Comparison of ENCODE assay signal across 15 cellular contexts in the genomic region with DNA sequence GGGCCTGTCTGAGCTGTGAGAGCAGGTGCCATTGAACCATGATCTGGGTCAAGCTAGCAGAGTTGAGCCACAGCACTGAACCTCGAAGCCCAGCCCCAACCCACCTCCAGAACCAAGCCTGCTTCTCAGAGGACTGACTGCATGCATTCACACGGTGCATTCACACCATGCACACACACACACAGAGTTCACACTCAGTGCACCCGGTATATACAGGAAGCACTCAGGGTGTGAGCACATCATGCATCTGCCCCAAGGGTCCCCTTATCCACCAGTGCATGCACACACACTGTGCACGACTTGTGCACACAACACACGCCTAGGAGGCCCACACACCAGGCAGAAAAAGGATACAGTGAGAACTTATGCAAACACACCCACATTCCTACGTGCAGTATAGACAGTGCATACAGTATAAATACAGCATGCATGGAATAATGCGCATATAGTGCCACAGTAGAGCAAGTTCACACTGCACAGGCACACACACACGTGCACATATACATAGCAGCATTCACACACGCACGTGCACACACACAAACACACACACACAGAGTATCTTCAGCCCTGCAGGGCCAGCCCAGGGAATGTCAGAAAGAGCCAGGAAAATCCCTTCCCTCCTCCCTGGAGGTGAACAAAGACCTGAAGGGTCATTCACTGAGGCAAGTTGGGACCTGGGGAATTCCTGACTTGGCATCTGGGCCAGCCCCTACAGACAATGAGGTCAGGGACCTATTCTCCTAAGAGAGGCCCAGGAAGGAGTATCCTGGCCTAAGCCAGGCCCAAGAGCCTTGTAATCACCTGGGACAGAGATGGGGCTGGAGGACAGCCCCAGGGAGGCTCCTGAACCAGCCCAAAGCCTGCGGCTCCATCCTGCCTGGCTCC. TPM values are rescaled to one million over a fixed set of nuclear protein-coding genes. Genes with fewer than 3 reads are reported as not detected.
DNase-seq lines count a peak whose midpoint lies in the region; ATAC-seq, FAIRE-seq and TF ChIP-seq lines count a peak whose summit lies in the region.
"Had no signal": no experiment of that assay in that cellular context is flagged by ENCODE, and none has a peak within 500 bp of the region (broad histone marks: within the 10 kb centered on the region; RNA-seq: fewer than 3 reads in every experiment).

No MANE protein-coding gene starts in this region.

- CTCF ChIA-PET in HepG2 (lab: Yijun Ruan, JAX; ENCODE audit: low intra/inter-chr PET ratio, low total read pairs) = no interaction called here
- CTCF ChIA-PET in mammary epithelial cell (lab: Charles Lee; ENCODE audit: low non-redundant PET) = no interaction called here
- CTCF ChIA-PET in naive thymus-derived CD4-positive, alpha-beta T cell (lab: Charles Lee) = no interaction called here

- TF ChIP-seq EP300 in HepG2 (IDR thresholded peaks at IDR 0.05; ENCODE audit: low read depth in 2 of 2, low read length in 2 of 2) (no peak), HepG2 (CRISPR knock-in tag; IDR thresholded peaks at IDR 0.05; ENCODE audit: borderline replicate concordance) (no peak)

- no peak overlapping the region for H2AFZ ChIP-seq in HepG2 (ENCODE audit: low read length)
- no peak overlapping the region for H2AFZ ChIP-seq in mammary epithelial cell (ENCODE audit: low read depth, low read length)

- no peak overlapping the region for H3K27ac ChIP-seq in HepG2 (ENCODE audit: extremely low read length, insufficient read depth, low read length)
- no peak overlapping the region for H3K27ac ChIP-seq in right lobe of liver
- no peak overlapping the region for H3K27ac ChIP-seq in mammary epithelial cell (ENCODE audit: insufficient read depth, low read depth, low read length)
- H3K27ac ChIP-seq in naive thymus-derived CD4-positive, alpha-beta T cell (ENCODE audit: low read depth, low read length) = no peak overlapping the region
- H3K27ac ChIP-seq: SJCRH30 had no signal

- H3K4me2 ChIP-seq in HepG2 (ENCODE audit: low read depth, low read length) (peak overlapping the region; percentile 40), mammary epithelial cell (ENCODE audit: insufficient read depth, low read depth, low read length) (no peak overlapping the region)

- H3K27me3 ChIP-seq in HepG2 (ENCODE audit: control insufficient read depth in 1 of 2, insufficient read depth in 2 of 2, low read length in 2 of 2) (peaks cover 1 to 5% of the 10 kb centered on the region in 2 experiments; a peak in 1 of 5 replicates), right lobe of liver (no peaks in the 10 kb centered on the region), mammary epithelial cell (ENCODE audit: insufficient read depth, low read length) (no peaks in the 10 kb centered on the region)
- H3K27me3 ChIP-seq in naive thymus-derived CD4-positive, alpha-beta T cell (ENCODE audit: control insufficient read depth in 2 of 2, insufficient read depth in 2 of 2, low read length in 2 of 2) = no peaks in the 10 kb centered on the region

- DNase-seq in HepG2 (ENCODE audit: low spot score) (peak; percentile 9), right lobe of liver (no peak), mammary epithelial cell (peak; percentile 64), urothelium cell line (ENCODE audit: low spot score) (no peak), mucosa of gallbladder (ENCODE audit: low spot score) (no peak), DMS79 (lab: John Stamatoyannopoulos, UW) (no peak)
- DNase-seq in naive thymus-derived CD4-positive, alpha-beta T cell = no peak
- DNase-seq: NCI-H1105 treated with DMSO at 0.1 percent for 48 hours; NCI-H446; NK-92 treated with Interleukin-12 subunit alpha and Interleukin-12 subunit beta, amount 100 ng/mL, for 24 hours; SJCRH30; SW 1271 had no signal

- TF ChIP-seq POLR2A in HepG2 (IDR thresholded peaks at IDR 0.05; ENCODE audit: insufficient read depth in 1 of 2, low read depth in 2 of 2, low read length in 2 of 2) (no peak), right lobe of liver (IDR thresholded peaks at IDR 0.05) (no peak)

- no TSS peak for BruUV-seq in HepG2 (replicated peaks; lab: Mats Ljungman, UMichigan)
- no TSS peak for BruUV-seq in mammary epithelial cell (replicated peaks; lab: Mats Ljungman, UMichigan)

- H3K9me3 ChIP-seq in HepG2 (ENCODE audit: low read length) (no peaks in the 10 kb centered on the region), right lobe of liver (no peaks in the 10 kb centered on the region), mammary epithelial cell (replicated peaks; ENCODE audit: insufficient read depth, low read length) (no peaks in the 10 kb centered on the region)
- H3K9me3 ChIP-seq in naive thymus-derived CD4-positive, alpha-beta T cell (ENCODE audit: control insufficient read depth in 2 of 3, low read length in 3 of 3) = no peaks in the 10 kb centered on the region

- H3K4me3 Mint-ChIP-seq in naive thymus-derived CD4-positive, alpha-beta T cell = no peak overlapping the region
- H3K4me3 Mint-ChIP-seq: CD14-positive monocyte had no signal

- POLR2A ChIA-PET in HepG2 (lab: Yijun Ruan, JAX) = no interaction called here
- POLR2A ChIA-PET in naive thymus-derived CD4-positive, alpha-beta T cell (lab: Charles Lee) = interaction anchor here (1.1 kb wide), 1 partner anchor 21 kb away, joined by 3 read pairs; no protein-coding TSS in a partner anchor

- H3K27me3 Mint-ChIP-seq in naive thymus-derived CD4-positive, alpha-beta T cell = peaks cover 8 to 16% (median 13%) of the 10 kb centered on the region in 5 donors

- in situ Hi-C loops in HepG2 (cut with HindIII; ENCODE audit: extremely low pct_ligation_motif_present, low pct_unique_long_range_greater_than_20kb) (no loop called here), mammary epithelial cell (cut with MboI; ENCODE audit: low sequenced_read_pairs in 2 of 2) (no loop called here)

- H3K36me3 Mint-ChIP-seq in naive thymus-derived CD4-positive, alpha-beta T cell = no peaks in the 10 kb centered on the region
- H3K36me3 Mint-ChIP-seq: CD14-positive monocyte had no signal

- no peaks in the 10 kb centered on the region for H4K20me1 ChIP-seq in HepG2 (ENCODE audit: insufficient read depth, low read length)
- H4K20me1 ChIP-seq in mammary epithelial cell (ENCODE audit: insufficient read depth, low read length) = no peaks in the 10 kb centered on the region

- FAIRE-seq in HepG2 (lab: Jason Lieb, UNC) = no peak
- FAIRE-seq in urothelium cell line (lab: Jason Lieb, UNC) = peak; percentile 69

- H3K9me3 Mint-ChIP-seq in naive thymus-derived CD4-positive, alpha-beta T cell = no peaks in the 10 kb centered on the region

- TF ChIP-seq RAD21 in HepG2 (CRISPR knock-in tag; IDR thresholded peaks at IDR 0.05) = no peak

- H3K9ac ChIP-seq in HepG2 (ENCODE audit: insufficient read depth, low read depth, low read length) (no peak overlapping the region), mammary epithelial cell (ENCODE audit: insufficient read depth, low read length) (no peak overlapping the region)

- 0 out of 2 replicates have a peak, but pooled peaks have one; percentile 3 for TF ChIP-seq CTCF in HepG2 (CRISPR knock-in tag; IDR thresholded peaks at IDR 0.05)
- TF ChIP-seq CTCF in right lobe of liver (IDR thresholded peaks at IDR 0.05) = no peak
- TF ChIP-seq CTCF in mammary epithelial cell (conservative IDR thresholded peaks at IDR 0.05 in 1 of 2, IDR thresholded peaks at IDR 0.05 in 1 of 2; ENCODE audit: extremely low read depth in 1 of 2, insufficient read depth in 1 of 2, low read depth in 1 of 2, low read length in 2 of 2) = no peak

- dilution Hi-C loops in mammary epithelial cell (cut with HindIII; ENCODE audit: low sequenced_read_pairs) = loop anchor here (5.0 kb wide), 1 partner anchor 57 kb away; no protein-coding TSS in a partner anchor

- H3K79me2 ChIP-seq in HepG2 (ENCODE audit: insufficient read depth, low read length) (no peaks in the 10 kb centered on the region), mammary epithelial cell (ENCODE audit: insufficient read depth, low read length) (no peaks in the 10 kb centered on the region)

- H3K4me1 ChIP-seq in HepG2 (ENCODE audit: insufficient read depth, low read length) (peaks cover 28% of the 10 kb centered on the region), right lobe of liver (no peaks in the 10 kb centered on the region), mammary epithelial cell (ENCODE audit: insufficient read depth, low read length) (peaks cover 11% of the 10 kb centered on the region)
- H3K4me1 ChIP-seq in naive thymus-derived CD4-positive, alpha-beta T cell (ENCODE audit: control insufficient read depth in 2 of 2, insufficient read depth in 2 of 2, low read length in 2 of 2) = no peaks in the 10 kb centered on the region
- H3K4me1 ChIP-seq: SJCRH30 had no signal

- H3K36me3 ChIP-seq in HepG2 (replicated peaks in 1 of 2; ENCODE audit: control insufficient read depth in 1 of 2, insufficient read depth in 2 of 2, low read length in 2 of 2) = no peaks in the 10 kb centered on the region
- no peaks in the 10 kb centered on the region for H3K36me3 ChIP-seq in right lobe of liver
- no peaks in the 10 kb centered on the region for H3K36me3 ChIP-seq in mammary epithelial cell (ENCODE audit: insufficient read depth, low read length)
- no peaks in the 10 kb centered on the region for H3K36me3 ChIP-seq in naive thymus-derived CD4-positive, alpha-beta T cell (ENCODE audit: control insufficient read depth in 2 of 3, insufficient read depth in 3 of 3, low read length in 3 of 3)
- H3K36me3 ChIP-seq: SJCRH30 had no signal

- intact Hi-C loops in HepG2 (cut with micrococcal nuclease; ENCODE audit: unreplicated experiment) = loop anchor here (5.0 kb wide), 1 partner anchor 38 kb away; no protein-coding TSS in a partner anchor
- intact Hi-C loops in right lobe of liver (cut with DNase I) = no loop called here
- intact Hi-C loops in mammary epithelial cell (cut with micrococcal nuclease) = no loop called here
- intact Hi-C loops in naive thymus-derived CD4-positive, alpha-beta T cell (cut with micrococcal nuclease) = no loop called here

- H3K4me3 ChIP-seq in HepG2 (replicated peaks in 1 of 3; ENCODE audit: insufficient read depth in 1 of 3, low read depth in 2 of 3, low read length in 3 of 3) = no peak overlapping the region
- no peak overlapping the region for H3K4me3 ChIP-seq in right lobe of liver
- H3K4me3 ChIP-seq in mammary epithelial cell (replicated peaks in 1 of 3; ENCODE audit: insufficient read depth in 1 of 3, low read depth in 2 of 3, low read length in 3 of 3) = no peak overlapping the region
- no peak overlapping the region for H3K4me3 ChIP-seq in naive thymus-derived CD4-positive, alpha-beta T cell (ENCODE audit: low read length)
- H3K4me3 ChIP-seq: SJCRH30 had no signal

- peaks cover 0 to 2% (median 0%) of the 10 kb centered on the region in 7 donors for H3K4me1 Mint-ChIP-seq in naive thymus-derived CD4-positive, alpha-beta T cell
- H3K4me1 Mint-ChIP-seq: CD14-positive monocyte had no signal

- ATAC-seq in HepG2 (peak; percentile 62), right lobe of liver (no peak), GM21717 (IDR thresholded peaks at IDR 0.05; ENCODE audit: unreplicated experiment) (no peak)
- peak; percentile 8 for ATAC-seq in naive thymus-derived CD4-positive, alpha-beta T cell

- no peak overlapping the region for H3K27ac Mint-ChIP-seq in naive thymus-derived CD4-positive, alpha-beta T cell
- H3K27ac Mint-ChIP-seq: CD14-positive monocyte had no signal

- 5% methylated on average over 9 of the region's 11 CpGs for WGBS in HepG2 (ENCODE audit: low lambda C conversion rate)
- 68% methylated on average over 4 of the region's 11 CpGs for WGBS in right lobe of liver (ENCODE audit: insufficient coverage, low coverage, low lambda C conversion rate, missing lambda C conversion rate)
- 56% methylated on average over 9 of the region's 11 CpGs for WGBS in mammary epithelial cell (ENCODE audit: low coverage, missing lambda C conversion rate)

RNA-seq across cellular contexts. Expression of a gene that starts 42.1 kb away (rescaled TPM):
- total RNA-seq in HepG2 (2016; rRNA removed; fragmentation: Illumina TruSeq; extraction: Trizol) = 38.6 and 44.3 TPM in 2 replicates
- 53.6 and 65.2 TPM in 2 replicates for total RNA-seq in HepG2 (2016; cell fraction: cytosol; rRNA removed; fragmentation: Illumina TruSeq; extraction: Trizol; ENCODE audit: low read depth)
- 39.6 and 42.8 TPM in 2 replicates for total RNA-seq in HepG2 (2016; cell fraction: insoluble cytoplasmic fraction; rRNA removed; fragmentation: Illumina TruSeq; extraction: Trizol)
- total RNA-seq in HepG2 (2016; cell fraction: membrane; rRNA removed; fragmentation: Illumina TruSeq; extraction: Trizol) = 110 and 117 TPM in 2 replicates
- total RNA-seq in HepG2 (2016; cell fraction: nucleus; rRNA removed; fragmentation: Illumina TruSeq; extraction: Trizol) = 21.4 and 29.3 TPM in 2 replicates
- polyA plus RNA-seq in HepG2 (2011; rRNA removed) = 32.7 and 38.0 TPM in 2 replicates
- polyA plus RNA-seq in HepG2 (2011; cell fraction: cytosol; rRNA removed) = 27.0 and 40.8 TPM in 2 replicates
- polyA plus RNA-seq in HepG2 (2011; cell fraction: nucleus; rRNA removed) = 23.2 and 28.1 TPM in 2 replicates
- 108 and 112 TPM in 2 replicates for polyA plus RNA-seq in HepG2 (2012)
- 238 and 250 TPM in 2 replicates for polyA plus RNA-seq in HepG2 (2016; cell fraction: cytosol; fragmentation: Illumina TruSeq; extraction: Trizol; ENCODE audit: low read depth)
- 120 and 152 TPM in 2 replicates for polyA plus RNA-seq in HepG2 (2016; cell fraction: insoluble cytoplasmic fraction; fragmentation: Illumina TruSeq; extraction: Trizol; ENCODE audit: low read depth)
- 340 and 368 TPM in 2 replicates for polyA plus RNA-seq in HepG2 (2016; cell fraction: membrane; fragmentation: Illumina TruSeq; extraction: Trizol; ENCODE audit: low read depth)
- 110 and 112 TPM in 2 replicates for polyA plus RNA-seq in HepG2 (2016; cell fraction: nucleus; fragmentation: Illumina TruSeq; extraction: Trizol; ENCODE audit: insufficient read depth, low read depth)
- 0.12 and 20.9 TPM in 2 replicates for polyA minus RNA-seq in HepG2 (2011; rRNA and poly(A)+ RNA removed; ENCODE audit: low replicate concordance)
- 34.7 and 39.2 TPM in 2 replicates for polyA minus RNA-seq in HepG2 (2011; cell fraction: cytosol; rRNA and poly(A)+ RNA removed)
- 19.4 and 21.5 TPM in 2 replicates for polyA minus RNA-seq in HepG2 (2011; cell fraction: nucleus; rRNA and poly(A)+ RNA removed)
- total RNA-seq in right lobe of liver = 10 to 100 TPM; 10.4 to 30.2 (median 20.1) TPM
- total RNA-seq in mammary epithelial cell = 100 to 1,000 TPM in 1 of 2 donors, 10 to 100 TPM in 1; 22.0 to 105 TPM
- 47.0 TPM for polyA plus RNA-seq in mammary epithelial cell
- 48.4 TPM for polyA minus RNA-seq in mammary epithelial cell
- 1 to 10 TPM in 4 of 5 experiments, under 1 TPM in 1; 0.60 to 3.8 (median 2.9) TPM for total RNA-seq in naive thymus-derived CD4-positive, alpha-beta T cell
- polyA plus RNA-seq in naive thymus-derived CD4-positive, alpha-beta T cell = under 1 TPM; 0.08 to 0.14 TPM
- total RNA-seq in mucosa of gallbladder = 140 TPM
- total RNA-seq: OCI-LY7 had no signal
- polyA plus RNA-seq: CD14-positive monocyte had no signal

Comparison
In these comparisons a context has a peak if more than half of its experiments do, and no peak if none do; other contexts are left out.
1. ATAC-seq: peak in HepG2 (single experiment) and naive thymus-derived CD4-positive, alpha-beta T cell (single experiment); none in right lobe of liver (0 of 4) and GM21717 (single experiment).
2. DNase-seq: peak in HepG2 (single experiment) and mammary epithelial cell (single experiment); none in right lobe of liver (0 of 3), naive thymus-derived CD4-positive, alpha-beta T cell (0 of 9), urothelium cell line (single experiment), mucosa of gallbladder (single experiment) and DMS79 (single experiment).